ENCODE assay signal across 1 cellular context in genomic region chr17:63634163-63634562, GRCh38.
TF ChIP-seq lines count a peak whose summit lies in the region.

No MANE protein-coding gene starts in this region.

TF ChIP-seq in WTC11, 78 proteins besides CTCF, POLR2A, EP300 and RAD21 (continued from another document):
- TF ChIP-seq ARID4B (CRISPR knock-in tag; IDR thresholded peaks at IDR 0.05; ENCODE audit: borderline replicate concordance) (no peak), PRDM15 (CRISPR knock-in tag; IDR thresholded peaks at IDR 0.05) (no peak)
